Comparison of ENCODE assay signal across 1 cellular context in the genomic region with DNA sequence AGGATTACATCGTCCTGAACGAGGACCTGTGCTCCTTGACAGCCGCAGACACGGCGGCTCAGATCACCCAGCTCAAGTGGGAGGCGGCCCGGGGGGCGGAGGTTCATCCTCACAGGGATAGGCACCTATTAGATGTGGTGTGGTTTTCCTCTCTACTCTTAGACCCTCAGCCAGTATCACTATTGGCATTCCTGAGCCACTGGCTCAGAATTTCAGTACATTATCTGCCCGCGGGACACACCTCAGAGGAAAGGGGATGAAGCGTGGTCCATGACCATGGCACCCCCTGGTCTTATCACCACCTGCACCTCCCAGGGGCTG.
TF ChIP-seq lines count a peak whose summit lies in the region.

No MANE protein-coding gene starts in this region.

TF ChIP-seq in H1, 55 proteins besides CTCF, POLR2A, EP300 and RAD21 (continued from another document):
- TF ChIP-seq, protein P1, sequence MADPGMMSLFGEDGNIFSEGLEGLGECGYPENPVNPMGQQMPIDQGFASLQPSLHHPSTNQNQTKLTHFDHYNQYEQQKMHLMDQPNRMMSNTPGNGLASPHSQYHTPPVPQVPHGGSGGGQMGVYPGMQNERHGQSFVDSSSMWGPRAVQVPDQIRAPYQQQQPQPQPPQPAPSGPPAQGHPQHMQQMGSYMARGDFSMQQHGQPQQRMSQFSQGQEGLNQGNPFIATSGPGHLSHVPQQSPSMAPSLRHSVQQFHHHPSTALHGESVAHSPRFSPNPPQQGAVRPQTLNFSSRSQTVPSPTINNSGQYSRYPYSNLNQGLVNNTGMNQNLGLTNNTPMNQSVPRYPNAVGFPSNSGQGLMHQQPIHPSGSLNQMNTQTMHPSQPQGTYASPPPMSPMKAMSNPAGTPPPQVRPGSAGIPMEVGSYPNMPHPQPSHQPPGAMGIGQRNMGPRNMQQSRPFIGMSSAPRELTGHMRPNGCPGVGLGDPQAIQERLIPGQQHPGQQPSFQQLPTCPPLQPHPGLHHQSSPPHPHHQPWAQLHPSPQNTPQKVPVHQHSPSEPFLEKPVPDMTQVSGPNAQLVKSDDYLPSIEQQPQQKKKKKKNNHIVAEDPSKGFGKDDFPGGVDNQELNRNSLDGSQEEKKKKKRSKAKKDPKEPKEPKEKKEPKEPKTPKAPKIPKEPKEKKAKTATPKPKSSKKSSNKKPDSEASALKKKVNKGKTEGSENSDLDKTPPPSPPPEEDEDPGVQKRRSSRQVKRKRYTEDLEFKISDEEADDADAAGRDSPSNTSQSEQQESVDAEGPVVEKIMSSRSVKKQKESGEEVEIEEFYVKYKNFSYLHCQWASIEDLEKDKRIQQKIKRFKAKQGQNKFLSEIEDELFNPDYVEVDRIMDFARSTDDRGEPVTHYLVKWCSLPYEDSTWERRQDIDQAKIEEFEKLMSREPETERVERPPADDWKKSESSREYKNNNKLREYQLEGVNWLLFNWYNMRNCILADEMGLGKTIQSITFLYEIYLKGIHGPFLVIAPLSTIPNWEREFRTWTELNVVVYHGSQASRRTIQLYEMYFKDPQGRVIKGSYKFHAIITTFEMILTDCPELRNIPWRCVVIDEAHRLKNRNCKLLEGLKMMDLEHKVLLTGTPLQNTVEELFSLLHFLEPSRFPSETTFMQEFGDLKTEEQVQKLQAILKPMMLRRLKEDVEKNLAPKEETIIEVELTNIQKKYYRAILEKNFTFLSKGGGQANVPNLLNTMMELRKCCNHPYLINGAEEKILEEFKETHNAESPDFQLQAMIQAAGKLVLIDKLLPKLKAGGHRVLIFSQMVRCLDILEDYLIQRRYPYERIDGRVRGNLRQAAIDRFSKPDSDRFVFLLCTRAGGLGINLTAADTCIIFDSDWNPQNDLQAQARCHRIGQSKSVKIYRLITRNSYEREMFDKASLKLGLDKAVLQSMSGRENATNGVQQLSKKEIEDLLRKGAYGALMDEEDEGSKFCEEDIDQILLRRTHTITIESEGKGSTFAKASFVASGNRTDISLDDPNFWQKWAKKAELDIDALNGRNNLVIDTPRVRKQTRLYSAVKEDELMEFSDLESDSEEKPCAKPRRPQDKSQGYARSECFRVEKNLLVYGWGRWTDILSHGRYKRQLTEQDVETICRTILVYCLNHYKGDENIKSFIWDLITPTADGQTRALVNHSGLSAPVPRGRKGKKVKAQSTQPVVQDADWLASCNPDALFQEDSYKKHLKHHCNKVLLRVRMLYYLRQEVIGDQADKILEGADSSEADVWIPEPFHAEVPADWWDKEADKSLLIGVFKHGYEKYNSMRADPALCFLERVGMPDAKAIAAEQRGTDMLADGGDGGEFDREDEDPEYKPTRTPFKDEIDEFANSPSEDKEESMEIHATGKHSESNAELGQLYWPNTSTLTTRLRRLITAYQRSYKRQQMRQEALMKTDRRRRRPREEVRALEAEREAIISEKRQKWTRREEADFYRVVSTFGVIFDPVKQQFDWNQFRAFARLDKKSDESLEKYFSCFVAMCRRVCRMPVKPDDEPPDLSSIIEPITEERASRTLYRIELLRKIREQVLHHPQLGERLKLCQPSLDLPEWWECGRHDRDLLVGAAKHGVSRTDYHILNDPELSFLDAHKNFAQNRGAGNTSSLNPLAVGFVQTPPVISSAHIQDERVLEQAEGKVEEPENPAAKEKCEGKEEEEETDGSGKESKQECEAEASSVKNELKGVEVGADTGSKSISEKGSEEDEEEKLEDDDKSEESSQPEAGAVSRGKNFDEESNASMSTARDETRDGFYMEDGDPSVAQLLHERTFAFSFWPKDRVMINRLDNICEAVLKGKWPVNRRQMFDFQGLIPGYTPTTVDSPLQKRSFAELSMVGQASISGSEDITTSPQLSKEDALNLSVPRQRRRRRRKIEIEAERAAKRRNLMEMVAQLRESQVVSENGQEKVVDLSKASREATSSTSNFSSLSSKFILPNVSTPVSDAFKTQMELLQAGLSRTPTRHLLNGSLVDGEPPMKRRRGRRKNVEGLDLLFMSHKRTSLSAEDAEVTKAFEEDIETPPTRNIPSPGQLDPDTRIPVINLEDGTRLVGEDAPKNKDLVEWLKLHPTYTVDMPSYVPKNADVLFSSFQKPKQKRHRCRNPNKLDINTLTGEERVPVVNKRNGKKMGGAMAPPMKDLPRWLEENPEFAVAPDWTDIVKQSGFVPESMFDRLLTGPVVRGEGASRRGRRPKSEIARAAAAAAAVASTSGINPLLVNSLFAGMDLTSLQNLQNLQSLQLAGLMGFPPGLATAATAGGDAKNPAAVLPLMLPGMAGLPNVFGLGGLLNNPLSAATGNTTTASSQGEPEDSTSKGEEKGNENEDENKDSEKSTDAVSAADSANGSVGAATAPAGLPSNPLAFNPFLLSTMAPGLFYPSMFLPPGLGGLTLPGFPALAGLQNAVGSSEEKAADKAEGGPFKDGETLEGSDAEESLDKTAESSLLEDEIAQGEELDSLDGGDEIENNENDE (IDR thresholded peaks at IDR 0.05; ENCODE audit: insufficient replicate concordance, low read length), result no peak
- TF ChIP-seq TEAD4 (IDR thresholded peaks at IDR 0.05; ENCODE audit: low read depth, low read length) (no peak), BACH1 (IDR thresholded peaks at IDR 0.05; ENCODE audit: low read length) (no peak), ASH2L (IDR thresholded peaks at IDR 0.05; ENCODE audit: low read length) (no peak), RBBP5 (IDR thresholded peaks at IDR 0.05; ENCODE audit: borderline replicate concordance, low read depth, low read length) (no peak), TAF1 (IDR thresholded peaks at IDR 0.05; ENCODE audit: low read depth, low read length) (no peak), RNF2 (IDR thresholded peaks at IDR 0.05; ENCODE audit: borderline replicate concordance, low read depth, low read length, missing control alignments, poor library complexity, severe bottlenecking) (no peak), GABPA (IDR thresholded peaks at IDR 0.05; ENCODE audit: borderline replicate concordance, insufficient read depth, low read length) (no peak)
